8 cellular contexts compared by ENCODE assay signal in the genomic region with DNA sequence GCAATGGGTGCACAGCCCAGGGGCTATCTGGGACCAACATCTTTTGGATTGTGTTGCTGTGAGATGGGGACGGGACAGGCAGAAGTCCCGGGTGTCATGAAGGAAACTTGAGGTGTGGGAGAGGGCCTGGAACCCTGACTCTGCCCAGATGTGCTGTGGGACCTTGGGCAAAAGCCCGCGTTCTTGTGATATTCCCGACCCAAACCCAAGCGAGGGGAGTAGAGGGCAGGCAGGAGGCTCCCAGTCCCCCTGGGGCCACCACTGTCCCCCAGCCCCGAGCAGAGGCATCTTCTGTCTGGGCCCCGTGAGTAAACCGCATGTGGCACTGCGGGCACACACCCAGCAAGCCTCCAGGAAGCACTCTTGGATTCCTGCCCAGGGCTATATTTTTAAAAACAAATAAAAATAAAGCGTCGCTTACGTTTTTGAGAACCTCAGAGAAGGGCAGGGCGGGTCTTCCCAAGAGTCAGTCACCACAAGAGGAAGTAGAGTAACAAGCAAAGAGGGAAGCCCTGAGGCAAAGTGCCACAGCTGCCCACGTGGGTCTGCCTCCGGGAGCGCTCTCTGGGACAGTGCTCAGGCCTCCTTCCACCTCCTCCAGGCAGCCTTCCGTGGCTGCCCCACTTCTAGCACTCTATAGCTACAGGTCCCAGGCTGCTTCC. TPM values are rescaled to one million over a fixed set of nuclear protein-coding genes. Genes with fewer than 3 reads are reported as not detected.
DNase-seq lines count a peak whose midpoint lies in the region; ATAC-seq, FAIRE-seq and TF ChIP-seq lines count a peak whose summit lies in the region.

No MANE protein-coding gene starts in this region.

- H3K36me3 ChIP-seq in BJ (ENCODE audit: control insufficient read depth, insufficient read depth, low read length) (no peaks in the 10 kb centered on the region), gastrocnemius medialis (no peaks in the 10 kb centered on the region)

- POLR2A ChIA-PET in BJ (lab: Charles Lee) = no interaction called here

- in situ Hi-C loops in KBM-7 (cut with MboI; ENCODE audit: low pct_unique_long_range_greater_than_20kb, low sequenced_read_pairs) (no loop called here), gastrocnemius medialis (cut with MboI; ENCODE audit: low sequenced_read_pairs in 4 of 4) (no loop called here)

- FAIRE-seq in GM12892 (lab: Jason Lieb, UNC) = no peak

- TF ChIP-seq CTCF in BJ (IDR thresholded peaks at IDR 0.05; ENCODE audit: insufficient read depth, low read depth, low read length) (no peak), gastrocnemius medialis (IDR thresholded peaks at IDR 0.05 in 4 of 5, conservative IDR thresholded peaks at IDR 0.05 in 1 of 5) (no peak)

- no peak overlapping the region for H3K4me3 ChIP-seq in BJ (ENCODE audit: low read depth, low read length)
- no peak overlapping the region for H3K4me3 ChIP-seq in gastrocnemius medialis

- H3K27me3 ChIP-seq in BJ (ENCODE audit: control insufficient read depth, insufficient read depth, low read length) (peaks cover 2% of the 10 kb centered on the region; the same call in 1 of the 2 replicates), gastrocnemius medialis (no peaks in the 10 kb centered on the region)

- intact Hi-C loops in gastrocnemius medialis (cut with DNase I; ENCODE audit: low total_unique reads) = loop anchor here (5.0 kb wide), 1 partner anchor 945 kb away; a partner anchor contains a TSS

- no peaks in the 10 kb centered on the region for H3K9me3 ChIP-seq in gastrocnemius medialis

- CTCF ChIA-PET in BJ (lab: Yijun Ruan, JAX) = interaction anchor here (0.5 kb wide), 1 partner anchor 126 kb away, joined by 3 read pairs; no protein-coding TSS in a partner anchor

- ATAC-seq in gastrocnemius medialis (peak in 1 of 2 donors; percentile 24), GM19397 (IDR thresholded peaks at IDR 0.05; ENCODE audit: unreplicated experiment) (no peak)

- no peak overlapping the region for H3K27ac ChIP-seq in gastrocnemius medialis

- H3K4me1 ChIP-seq in gastrocnemius medialis = peaks cover 0 to 8% of the 10 kb centered on the region in 2 donors

- TF ChIP-seq POLR2A in gastrocnemius medialis (IDR thresholded peaks at IDR 0.05) (no peak), GM12892 (IDR thresholded peaks at IDR 0.05; ENCODE audit: low read depth, low read length) (no peak)

- peak; percentile 52 for DNase-seq in BJ (ENCODE audit: low read depth)
- DNase-seq in KBM-7 = peak; percentile 90
- DNase-seq in T-helper 1 cell = peak in 4 of 5 donors; percentile 43 to 70 (median 50)
- DNase-seq in epidermal melanocyte (ENCODE audit: insufficient read length, low spot score) = peak; percentile 76
- DNase-seq in gastrocnemius medialis = peak; percentile 6 to 28
- no peak for DNase-seq in GM12892 (ENCODE audit: insufficient read length)
- DNase-seq in NK-92 treated with Interleukin-12 subunit alpha and Interleukin-12 subunit beta, amount 100 ng/mL, for 24 hours (lab: John Stamatoyannopoulos, UW) = no peak

RNA-seq across cellular contexts. Expression of a gene that starts 39.5 kb away (rescaled TPM):
- 0.05 and 0.22 TPM in 2 replicates for polyA plus RNA-seq in BJ (2011; rRNA removed)
- not detected in 2 replicates for polyA minus RNA-seq in BJ (2011; rRNA and poly(A)+ RNA removed)
- total RNA-seq in gastrocnemius medialis = under 1 TPM in 3 of 4 donors, not detected in 1; 0.25 to 0.49 (median 0.26) TPM
- polyA plus RNA-seq in GM12892 (2012; ENCODE audit: missing spikeins) = not detected

Comparison
In these comparisons a context has a peak if more than half of its experiments do, and no peak if none do; other contexts are left out.
1. DNase-seq: peak in BJ (single experiment), KBM-7 (single experiment), T-helper 1 cell (4 of 5), epidermal melanocyte (single experiment) and gastrocnemius medialis (2 of 2); none in GM12892 (single experiment) and NK-92 treated with Interleukin-12 subunit alpha and Interleukin-12 subunit beta, amount 100 ng/mL, for 24 hours (single experiment).